ENCODE assay signal across 1 cellular context in genomic region chr7:50821457-50821977, GRCh38.
A peak's percentile ranks its signal among the peaks of the same experiment; 100 is the strongest.
TF ChIP-seq lines count a peak whose summit lies in the region.

No MANE protein-coding gene starts in this region.

TF ChIP-seq in K562, 482 proteins besides CTCF, POLR2A, EP300 and RAD21 (continued from another document and continues in another):
- 0 out of 4 replicates have a peak, but pooled peaks of 1 of the 2 experiments have one; percentile 43 for TF ChIP-seq HDAC1 (IDR thresholded peaks at IDR 0.05)
- no peak for TF ChIP-seq ZNF165 (CRISPR knock-in tag; IDR thresholded peaks at IDR 0.05; ENCODE audit: borderline replicate concordance)
- 0 out of 2 replicates have a peak, but pooled peaks have one; percentile 13 for TF ChIP-seq DPF2 (IDR thresholded peaks at IDR 0.05)
- TF ChIP-seq E2F4 (CRISPR knock-in tag; IDR thresholded peaks at IDR 0.05; ENCODE audit: low read depth), result no peak
- peak; percentile 69 for TF ChIP-seq MGA (IDR thresholded peaks at IDR 0.05)
- TF ChIP-seq CBFB (CRISPR knock-in tag; IDR thresholded peaks at IDR 0.05), result no peak
- no peak for TF ChIP-seq ATF1 (CRISPR knock-in tag; IDR thresholded peaks at IDR 0.05)
- peak; percentile 67 for TF ChIP-seq ATF1 (tag; IDR thresholded peaks at IDR 0.05)
- TF ChIP-seq NFRKB (IDR thresholded peaks at IDR 0.05; ENCODE audit: low read depth), result no peak
- TF ChIP-seq ETV1 (tag; conservative IDR thresholded peaks at IDR 0.05; ENCODE audit: low read depth), result no peak
- no peak for TF ChIP-seq TSHZ1 (CRISPR knock-in tag; IDR thresholded peaks at IDR 0.05)
- TF ChIP-seq RERE (CRISPR knock-in tag; IDR thresholded peaks at IDR 0.05; ENCODE audit: borderline replicate concordance), result no peak
- TF ChIP-seq E4F1 (CRISPR knock-in tag; IDR thresholded peaks at IDR 0.05; ENCODE audit: borderline replicate concordance), result no peak
- peak; percentile 11 for TF ChIP-seq ZFP36 (IDR thresholded peaks at IDR 0.05; ENCODE audit: low read depth, low read length, partially characterized antibody)
- TF ChIP-seq TAF7 (tag; IDR thresholded peaks at IDR 0.05), result 0 out of 2 replicates have a peak, but pooled peaks have one; percentile 6
- TF ChIP-seq HDAC6 (IDR thresholded peaks at IDR 0.05; ENCODE audit: low read depth, low read length), result no peak
- TF ChIP-seq MAFK (IDR thresholded peaks at IDR 0.05; ENCODE audit: low read length), result peak; percentile 50
- TF ChIP-seq MEIS2 (IDR thresholded peaks at IDR 0.05; ENCODE audit: partially characterized antibody), result no peak
- no peak for TF ChIP-seq YY1 (IDR thresholded peaks at IDR 0.05; ENCODE audit: borderline replicate concordance in 1 of 3, control insufficient read depth in 1 of 3, extremely low read depth in 1 of 3, insufficient read depth in 3 of 3, insufficient read length in 1 of 3, insufficient replicate concordance in 2 of 3, low read depth in 1 of 3, low read length in 2 of 3)
- no peak for TF ChIP-seq SMARCE1 (IDR thresholded peaks at IDR 0.05)
- TF ChIP-seq UBTF (IDR thresholded peaks at IDR 0.05; ENCODE audit: borderline replicate concordance in 1 of 2, low read depth in 2 of 2, low read length in 2 of 2), result no peak
